In the genomic region with DNA sequence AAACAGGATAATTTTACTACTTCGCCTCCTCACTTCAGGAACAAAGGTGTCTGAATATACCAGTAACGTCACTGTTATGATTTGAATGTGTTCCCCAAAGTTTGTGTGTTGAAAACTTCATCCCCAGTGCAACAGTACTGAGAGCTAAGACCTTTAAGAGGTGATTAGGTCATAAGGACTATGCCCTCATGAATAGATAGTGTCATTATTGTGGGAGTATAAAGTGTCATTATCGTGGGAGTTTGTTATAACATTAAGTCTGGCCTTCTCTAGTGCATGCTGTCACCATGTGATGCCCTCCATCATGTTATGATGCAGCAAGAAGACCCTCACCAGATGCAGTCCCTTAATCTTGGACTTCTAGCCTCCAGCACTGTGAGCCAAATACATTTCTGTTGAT, we compare ENCODE assay signal across 10 cellular contexts.
"Had no signal": no experiment of that assay in that cellular context is flagged by ENCODE, and none has a peak within 500 bp of the region (broad histone marks: within the 10 kb centered on the region; RNA-seq: fewer than 3 reads in every experiment).

No MANE protein-coding gene starts in this region.

- H3K4me1 Mint-ChIP-seq: activated CD4-positive, alpha-beta T cell treated with anti-CD3 and anti-CD28 coated beads, Interleukin-2, amount 10 ng/mL, durations not matched to agents 7 days and 5 days; stimulated activated memory B cell treated with anti-CD40 and anti-IgM and Interleukin-4, amounts not matched to agents 10 μg/mL and 1 μg/mL and 100 μg/mL, for 72 hours had no signal

- H3K4me3 ChIP-seq: thyroid gland, vagina had no signal

- H3K4me3 Mint-ChIP-seq: activated CD4-positive, alpha-beta T cell treated with anti-CD3 and anti-CD28 coated beads, Interleukin-2, amount 10 ng/mL, durations not matched to agents 7 days and 5 days; activated naive CD8-positive, alpha-beta T cell treated with anti-CD3 and anti-CD28 coated beads for 36 hours; effector memory CD8-positive, alpha-beta T cell; neural crest cell; stimulated activated memory B cell treated with anti-CD40 and anti-IgM and Interleukin-4, amounts not matched to agents 10 μg/mL and 1 μg/mL and 100 μg/mL, for 72 hours had no signal

- H3K27ac Mint-ChIP-seq: activated CD4-positive, alpha-beta T cell treated with anti-CD3 and anti-CD28 coated beads, Interleukin-2, amount 10 ng/mL, durations not matched to agents 7 days and 5 days; activated naive CD8-positive, alpha-beta T cell treated with anti-CD3 and anti-CD28 coated beads for 36 hours; stimulated activated memory B cell treated with anti-CD40 and anti-IgM and Interleukin-4, amounts not matched to agents 10 μg/mL and 1 μg/mL and 100 μg/mL, for 72 hours had no signal

- H3K27ac ChIP-seq: foreskin keratinocyte, thyroid gland, vagina had no signal

- H3K9me3 ChIP-seq: thyroid gland, vagina had no signal

- H3K27me3 ChIP-seq: thyroid gland, vagina had no signal

- H3K36me3 ChIP-seq: thyroid gland, vagina had no signal

- DNase-seq: activated CD4-positive, alpha-beta T cell treated with anti-CD3 and anti-CD28 coated beads, Interleukin-2, amount 10 ng/mL, durations not matched to agents 7 days and 5 days; activated CD8-positive, alpha-beta memory T cell treated with anti-CD3 and anti-CD28 coated beads, Interleukin-2, amount 50 U/mL, for 48 hours; activated naive CD8-positive, alpha-beta T cell treated with anti-CD3 and anti-CD28 coated beads for 36 hours; effector memory CD8-positive, alpha-beta T cell; foreskin keratinocyte; T-helper 2 cell had no signal

- H3K36me3 Mint-ChIP-seq: activated naive CD8-positive, alpha-beta T cell treated with anti-CD3 and anti-CD28 coated beads for 36 hours; stimulated activated memory B cell treated with anti-CD40 and anti-IgM and Interleukin-4, amounts not matched to agents 10 μg/mL and 1 μg/mL and 100 μg/mL, for 72 hours had no signal

- H3K9me3 Mint-ChIP-seq: activated CD4-positive, alpha-beta T cell treated with anti-CD3 and anti-CD28 coated beads, Interleukin-2, amount 10 ng/mL, durations not matched to agents 7 days and 5 days; activated naive CD8-positive, alpha-beta T cell treated with anti-CD3 and anti-CD28 coated beads for 36 hours; effector memory CD8-positive, alpha-beta T cell; neural crest cell; stimulated activated memory B cell treated with anti-CD40 and anti-IgM and Interleukin-4, amounts not matched to agents 10 μg/mL and 1 μg/mL and 100 μg/mL, for 72 hours had no signal
